In the genomic region with DNA sequence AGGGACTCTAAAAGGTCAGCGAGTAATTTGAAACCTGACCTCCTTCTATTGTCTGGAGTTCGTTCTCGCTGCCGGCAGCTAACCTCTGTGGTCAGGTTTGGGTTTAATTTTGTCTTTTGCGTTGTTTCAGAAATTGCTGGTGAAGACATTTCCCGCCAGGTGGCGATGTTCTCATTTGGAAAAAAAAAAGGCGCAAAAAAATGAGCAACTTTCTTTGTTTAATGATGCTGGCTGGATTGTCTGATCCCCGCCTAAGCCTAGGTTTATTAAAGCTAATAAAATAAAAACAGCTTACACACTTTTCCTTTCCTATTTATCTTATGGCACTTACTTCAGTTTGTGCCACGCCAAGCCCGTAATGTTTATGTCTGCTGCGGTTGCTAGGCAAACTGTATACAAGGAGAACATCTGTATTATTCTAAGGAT, we compare ENCODE assay signal across 8 cellular contexts.
DNase-seq lines count a peak whose midpoint lies in the region; ATAC-seq and TF ChIP-seq lines count a peak whose summit lies in the region.

No MANE protein-coding gene starts in this region.

- WGBS in right lobe of liver (ENCODE audit: insufficient coverage, low coverage, low lambda C conversion rate, missing lambda C conversion rate) = 18% methylated on average over 12 of the region's 12 CpGs

- H3K36me3 ChIP-seq in brain microvascular endothelial cell (replicated peaks) (no peaks in the 10 kb centered on the region), right lobe of liver (no peaks in the 10 kb centered on the region)

- H3K4me3 ChIP-seq in brain microvascular endothelial cell (ENCODE audit: low read depth, low read length) (no peak overlapping the region), right lobe of liver (no peak overlapping the region)

- H3K27me3 ChIP-seq in brain microvascular endothelial cell (replicated peaks) (no peaks in the 10 kb centered on the region), right lobe of liver (peaks cover 0 to 3% of the 10 kb centered on the region in 2 donors)

- no peaks in the 10 kb centered on the region for H3K4me1 ChIP-seq in right lobe of liver

- peak; percentile 53 for TF ChIP-seq CTCF in GM12872 (IDR thresholded peaks at IDR 0.05; ENCODE audit: insufficient read depth, low read depth, low read length)
- TF ChIP-seq CTCF in brain microvascular endothelial cell (IDR thresholded peaks at IDR 0.05; ENCODE audit: low read depth, low read length, missing control alignments) = peak; percentile 74
- peak; percentile 19 to 69 (median 60) for TF ChIP-seq CTCF in right lobe of liver (IDR thresholded peaks at IDR 0.05)

- H3K9me3 ChIP-seq in right lobe of liver = no peaks in the 10 kb centered on the region

- no peak for TF ChIP-seq POLR2A in right lobe of liver (IDR thresholded peaks at IDR 0.05)

- intact Hi-C loops in right lobe of liver (cut with DNase I) = no loop called here

- H3K27ac ChIP-seq in brain microvascular endothelial cell (no peak overlapping the region), right lobe of liver (no peak overlapping the region)

- DNase-seq in Ammon's horn (ENCODE audit: low spot score) = peak; percentile 14
- peak; percentile 10 for DNase-seq in NCI-H526 treated with DMSO at 0.1 percent for 48 hours (lab: John Stamatoyannopoulos, UW)
- DNase-seq in brain microvascular endothelial cell = peak; percentile 36
- no peak for DNase-seq in right lobe of liver
- DNase-seq in activated gamma-delta T cell (lab: John Stamatoyannopoulos, UW) = no peak

- in situ Hi-C loops in brain microvascular endothelial cell (cut with HindIII; ENCODE audit: low pct_ligation_motif_present, low sequenced_read_pairs) = no loop called here

- ATAC-seq in right lobe of liver (peak in 3 of 4 donors; percentile 26 to 50 (median 43)), GM21529 (IDR thresholded peaks at IDR 0.05; ENCODE audit: unreplicated experiment) (no peak), HG03521 (IDR thresholded peaks at IDR 0.05; ENCODE audit: unreplicated experiment) (no peak)

Comparison
In these comparisons a context has a peak if more than half of its experiments do, and no peak if none do; other contexts are left out.
1. DNase-seq: peak in Ammon's horn (single experiment), NCI-H526 treated with DMSO at 0.1 percent for 48 hours (single experiment) and brain microvascular endothelial cell (single experiment); none in right lobe of liver (0 of 3) and activated gamma-delta T cell (single experiment).
2. ATAC-seq: peak in right lobe of liver (3 of 4); none in GM21529 (single experiment) and HG03521 (single experiment).
3. Peak in every context shown above with its lines, with median percentiles within 50 percentile points of each other: CTCF ChIP-seq.